Comparison of ENCODE assay signal across 29 cellular contexts in genomic region chr9:105713260-105713938, GRCh38. TPM values are rescaled to one million over a fixed set of nuclear protein-coding genes. Genes with fewer than 3 reads are reported as not detected.
"Had no signal": no experiment of that assay in that cellular context is flagged by ENCODE, and none has a peak within 500 bp of the region (broad histone marks: within the 10 kb centered on the region; RNA-seq: fewer than 3 reads in every experiment).

No MANE protein-coding gene starts in this region.

- H3K4me1 Mint-ChIP-seq: neural crest cell had no signal

- DNase-seq: cortex of kidney; dorsolateral prefrontal cortex; effector CD8-positive, alpha-beta T cell; immature natural killer cell; left ventricle myocardium superior; mesenchymal stem cell; midbrain; naive B cell; nucleus accumbens; stimulated activated CD4-positive, alpha-beta T cell treated with anti-CD3 and anti-CD28 coated beads, Interleukin-15, amount 100 ng/mL, for 24 hours; stimulated activated CD4-positive, alpha-beta T cell treated with anti-CD3 and anti-CD28 coated beads, Interleukin-1b, Interleukin-23, amount 100 ng/mL, for 48 hours; stimulated activated CD4-positive, alpha-beta T cell treated with anti-CD3 and anti-CD28 coated beads, Interleukin-4, amount 100 ng/mL, for 24 hours; stomach; transverse colon had no signal

- ATAC-seq: esophagus mucosa; stimulated activated memory B cell treated with anti-CD40 and anti-IgM and Interleukin-4, amounts not matched to agents 10 μg/mL and 1 μg/mL and 100 μg/mL, for 72 hours had no signal

- H3K27ac ChIP-seq: dorsolateral prefrontal cortex, parathyroid adenoma, prostate gland, right lobe of liver, spleen, stomach, thoracic aorta, transverse colon had no signal

- H3K27me3 ChIP-seq: dorsolateral prefrontal cortex, right lobe of liver, spleen, stomach, transverse colon had no signal

- H3K4me3 Mint-ChIP-seq: central memory CD8-positive, alpha-beta T cell; immature natural killer cell; naive B cell; neural crest cell; stimulated activated memory B cell treated with anti-CD40 and anti-IgM and Interleukin-4, amounts not matched to agents 10 μg/mL and 1 μg/mL and 100 μg/mL, for 72 hours had no signal

- H3K36me3 Mint-ChIP-seq: immature natural killer cell had no signal

- H3K9me3 ChIP-seq: prostate gland, right lobe of liver, spleen, stomach, thoracic aorta, transverse colon had no signal

- FAIRE-seq: endometrium, frontal cortex, keratinocyte, urothelium cell line had no signal

- H3K36me3 ChIP-seq: prostate gland, right lobe of liver, thoracic aorta, transverse colon had no signal

- H3K4me3 ChIP-seq: dorsolateral prefrontal cortex, lung, prostate gland, right lobe of liver, spleen, stomach, thoracic aorta, transverse colon had no signal

- H3K79me2 ChIP-seq: parathyroid adenoma had no signal

- H3K4me1 ChIP-seq: parathyroid adenoma, prostate gland, right lobe of liver, stomach had no signal

- H2AFZ ChIP-seq: parathyroid adenoma had no signal

- H3K9ac ChIP-seq: parathyroid adenoma had no signal

- H3K27me3 Mint-ChIP-seq: central memory CD8-positive, alpha-beta T cell; naive B cell; stimulated activated memory B cell treated with anti-CD40 and anti-IgM and Interleukin-4, amounts not matched to agents 10 μg/mL and 1 μg/mL and 100 μg/mL, for 72 hours had no signal

- H3K27ac Mint-ChIP-seq: immature natural killer cell; naive B cell; stimulated activated memory B cell treated with anti-CD40 and anti-IgM and Interleukin-4, amounts not matched to agents 10 μg/mL and 1 μg/mL and 100 μg/mL, for 72 hours had no signal

- H3K9me3 Mint-ChIP-seq: central memory CD8-positive, alpha-beta T cell; immature natural killer cell; naive B cell; neural crest cell; stimulated activated memory B cell treated with anti-CD40 and anti-IgM and Interleukin-4, amounts not matched to agents 10 μg/mL and 1 μg/mL and 100 μg/mL, for 72 hours had no signal

RNA-seq across cellular contexts. Expression of gene TAL2, which starts 51.1 kb away (rescaled TPM):
- total RNA-seq: esophagus mucosa, left ventricle myocardium superior, lung, prostate gland, spleen, thoracic aorta, transverse colon had no signal
- polyA plus RNA-seq: fibroblast of lung, immature natural killer cell, keratinocyte, stomach had no signal
